Comparison of ENCODE assay signal across 8 cellular contexts in genomic region chr2:1707771-1708351, GRCh38. TPM values are rescaled to one million over a fixed set of nuclear protein-coding genes. Genes with fewer than 3 reads are reported as not detected.
DNase-seq lines count a peak whose midpoint lies in the region; ATAC-seq and TF ChIP-seq lines count a peak whose summit lies in the region.

No MANE protein-coding gene starts in this region.

- no peak for TF ChIP-seq CTCF in fibroblast of villous mesenchyme (IDR thresholded peaks at IDR 0.05; ENCODE audit: insufficient read depth, low read depth, low read length)

- intact Hi-C loops in posterior vena cava (cut with DNase I), result no loop called here

- DNase-seq in H4 (ENCODE audit: low spot score) (peak; percentile 44), SHP77 (lab: John Stamatoyannopoulos, UW) (peak; percentile 73 to 79), fibroblast of villous mesenchyme (ENCODE audit: low read depth) (peak; percentile 88), posterior vena cava (ENCODE audit: low spot score) (peak; percentile 91), glomerular visceral epithelial cell (ENCODE audit: extremely low spot score) (no peak), putamen (ENCODE audit: low spot score) (no peak)

- no peak overlapping the region for H3K4me3 ChIP-seq in fibroblast of villous mesenchyme (ENCODE audit: low read depth, low read length)

- no peak for ATAC-seq in HG02623 (IDR thresholded peaks at IDR 0.05; ENCODE audit: unreplicated experiment)
- ATAC-seq in HG03108 (IDR thresholded peaks at IDR 0.05; ENCODE audit: unreplicated experiment), result no peak

RNA-seq across cellular contexts. Expression of gene PXDN, which starts 36.5 kb away (rescaled TPM):
- total RNA-seq in H4 (2014; rRNA removed; shearing (Covaris generic)), result 147 and 171 TPM in 2 replicates
- total RNA-seq in fibroblast of villous mesenchyme (296 and 372 TPM in 2 replicates), posterior vena cava (10 to 100 TPM; 75.3 to 85.8 TPM)

Comparison
In these comparisons a context has a peak if more than half of its experiments do, and no peak if none do; other contexts are left out.
1. DNase-seq: peak in H4 (single experiment), SHP77 (2 of 2), fibroblast of villous mesenchyme (single experiment) and posterior vena cava (single experiment); none in glomerular visceral epithelial cell (single experiment) and putamen (single experiment).